In genomic region chr2:225008179-225008829, GRCh38 we compare ENCODE assay signal across 8 cellular contexts. TPM values are rescaled to one million over a fixed set of nuclear protein-coding genes. Genes with fewer than 3 reads are reported as not detected.
A peak's percentile ranks its signal among the peaks of the same experiment; 100 is the strongest.
DNase-seq lines count a peak whose midpoint lies in the region; ATAC-seq and TF ChIP-seq lines count a peak whose summit lies in the region.

No MANE protein-coding gene starts in this region.

- peaks cover 34% of the 10 kb centered on the region for H3F3A ChIP-seq in SK-N-SH (replicated peaks; ENCODE audit: insufficient read depth)

- H3K4me1 ChIP-seq in SK-N-SH (ENCODE audit: control insufficient read depth in 1 of 2, insufficient read depth in 2 of 2, low read depth in 1 of 2, low read length in 1 of 2) (peaks cover 0 to 11% of the 10 kb centered on the region in 2 experiments), hepatocyte (ENCODE audit: insufficient read depth) (no peaks in the 10 kb centered on the region)

- no peak overlapping the region for H3K9ac ChIP-seq in SK-N-SH

- POLR2A ChIA-PET in SK-N-SH (lab: Yijun Ruan, JAX), result no interaction called here

- peak overlapping the region in 1 of 2 experiments; percentile 95; a peak in 1 of 4 replicates for H3K27ac ChIP-seq in SK-N-SH (ENCODE audit: low read depth in 2 of 2, low read length in 1 of 2)
- no peak overlapping the region for H3K27ac ChIP-seq in hepatocyte

- no peak for TF ChIP-seq EP300 in SK-N-SH (IDR thresholded peaks at IDR 0.05; ENCODE audit: borderline replicate concordance in 1 of 2, low read depth in 1 of 2, low read length in 1 of 2)

- peaks cover 80% of the 10 kb centered on the region for H3K79me2 ChIP-seq in SK-N-SH (ENCODE audit: insufficient read depth)
- H3K79me2 ChIP-seq in hepatocyte, result no peaks in the 10 kb centered on the region

- CTCF ChIA-PET in SK-N-SH (lab: Yijun Ruan, JAX), result interaction anchor here (0.6 to 1.7 kb wide), 5 partner anchors 9 to 652 kb away, joined by 3 to 6 read pairs (median 4); no protein-coding TSS in a partner anchor

- TF ChIP-seq CTCF in SK-N-SH (IDR thresholded peaks at IDR 0.05), result no peak
- TF ChIP-seq CTCF in hepatocyte (IDR thresholded peaks at IDR 0.05; ENCODE audit: poor library complexity), result no peak

- H4K20me1 ChIP-seq in SK-N-SH (ENCODE audit: insufficient read depth) (no peaks in the 10 kb centered on the region), hepatocyte (ENCODE audit: insufficient read depth, poor library complexity, severe bottlenecking) (no peaks in the 10 kb centered on the region)

- DNase-seq in left lobe of liver (ENCODE audit: low spot score), result no peak
- DNase-seq in stimulated activated CD4-positive, alpha-beta T cell treated with anti-CD3 and anti-CD28 coated beads, Interleukin-1b, Interleukin-23, amount 100 ng/mL, for 48 hours, result no peak
- no peak for DNase-seq in SK-N-SH
- no peak for DNase-seq in hepatocyte (ENCODE audit: low spot score)
- no peak for DNase-seq in RKO (ENCODE audit: low spot score)

- no peak overlapping the region for H3K4me2 ChIP-seq in SK-N-SH
- H3K4me2 ChIP-seq in hepatocyte, result no peak overlapping the region

- H3K27me3 ChIP-seq in SK-N-SH (ENCODE audit: insufficient read depth) (no peaks in the 10 kb centered on the region), hepatocyte (no peaks in the 10 kb centered on the region)

- no peak overlapping the region for H2AFZ ChIP-seq in SK-N-SH (ENCODE audit: low read depth)
- H2AFZ ChIP-seq in hepatocyte, result no peak overlapping the region

- peaks cover 0 to 3% of the 10 kb centered on the region in 2 experiments for H3K36me3 ChIP-seq in SK-N-SH (replicated peaks in 1 of 2; ENCODE audit: control insufficient read depth in 1 of 2, insufficient read depth in 2 of 2, low read length in 1 of 2)
- H3K36me3 ChIP-seq in hepatocyte (replicated peaks; ENCODE audit: insufficient read depth, low read depth), result no peaks in the 10 kb centered on the region

- peak; percentile 67 for ATAC-seq in GM18858 (IDR thresholded peaks at IDR 0.05; ENCODE audit: unreplicated experiment)
- ATAC-seq in GM21825 (IDR thresholded peaks at IDR 0.05; ENCODE audit: unreplicated experiment), result peak; percentile 67
- ATAC-seq in HG03571 (IDR thresholded peaks at IDR 0.05; ENCODE audit: unreplicated experiment), result peak; percentile 59
- ATAC-seq in left lobe of liver, result peak; percentile 23

- H3K9me2 ChIP-seq in SK-N-SH, result no peaks in the 10 kb centered on the region
- no peaks in the 10 kb centered on the region for H3K9me2 ChIP-seq in hepatocyte (replicated peaks; ENCODE audit: insufficient read depth)

- H3K4me3 ChIP-seq in SK-N-SH (ENCODE audit: low read depth in 2 of 2, low read length in 1 of 2) (no peak overlapping the region), hepatocyte (no peak overlapping the region)

- no peak for TF ChIP-seq RAD21 in SK-N-SH (IDR thresholded peaks at IDR 0.05; ENCODE audit: low read length)

- WGBS in SK-N-SH (ENCODE audit: low lambda C conversion rate), result 98% methylated on average over 2 of the region's 2 CpGs
- 92% methylated on average over 2 of the region's 2 CpGs for WGBS in hepatocyte (ENCODE audit: low lambda C conversion rate, missing lambda C conversion rate)

- H3K9me3 ChIP-seq in SK-N-SH (no peaks in the 10 kb centered on the region), hepatocyte (ENCODE audit: low read depth) (no peaks in the 10 kb centered on the region)

TF ChIP-seq in SK-N-SH, 30 proteins besides CTCF, POLR2A, EP300 and RAD21:
- TF ChIP-seq GABPA (IDR thresholded peaks at IDR 0.05; ENCODE audit: low read depth) (no peak), USF2 (IDR thresholded peaks at IDR 0.05; ENCODE audit: borderline replicate concordance, low read depth, low read length) (no peak), GATA2 (CRISPR knock-in tag; IDR thresholded peaks at IDR 0.05) (no peak), FOSL2 (IDR thresholded peaks at IDR 0.05; ENCODE audit: borderline replicate concordance, low read depth) (no peak), ZBTB33 (IDR thresholded peaks at IDR 0.05; ENCODE audit: borderline replicate concordance, low read depth) (no peak), SIN3A (IDR thresholded peaks at IDR 0.05; ENCODE audit: borderline replicate concordance, low read depth, low read length) (no peak), NFIC (IDR thresholded peaks at IDR 0.05; ENCODE audit: borderline replicate concordance) (no peak), FOXM1 (IDR thresholded peaks at IDR 0.05; ENCODE audit: low read depth) (no peak), ELF1 (IDR thresholded peaks at IDR 0.05) (no peak), MXI1 (IDR thresholded peaks at IDR 0.05; ENCODE audit: low read depth, low read length) (no peak), MEF2A (IDR thresholded peaks at IDR 0.05; ENCODE audit: borderline replicate concordance, low read depth) (no peak), REST (IDR thresholded peaks at IDR 0.05; ENCODE audit: low read depth, low read length) (no peak), TAF1 (IDR thresholded peaks at IDR 0.05; ENCODE audit: borderline replicate concordance, low read depth, low read length) (no peak), RCOR1 (IDR thresholded peaks at IDR 0.05; ENCODE audit: low read length) (no peak), JUND (IDR thresholded peaks at IDR 0.05) (no peak), EZH2phosphoT487 (IDR thresholded peaks at IDR 0.05; ENCODE audit: borderline replicate concordance, low read depth) (no peak), RXRA (IDR thresholded peaks at IDR 0.05; ENCODE audit: borderline replicate concordance, low read depth) (no peak), FOXJ3 (CRISPR knock-in tag; IDR thresholded peaks at IDR 0.05) (no peak)

RNA-seq across cellular contexts. Expression of gene DOCK10, which starts 34.0 kb away (rescaled TPM):
- total RNA-seq in left lobe of liver (6.0 TPM), hepatocyte (3.2 and 8.0 TPM in 2 replicates)
- polyA plus RNA-seq in SK-N-SH (2012; rRNA removed) (20.6 and 24.1 TPM in 2 replicates), hepatocyte (0.07 and 1.1 TPM in 2 replicates)
- 17.3 and 18.3 TPM in 2 replicates for polyA plus RNA-seq in SK-N-SH (2012; cell fraction: cytosol; rRNA removed)
- 39.5 and 50.7 TPM in 2 replicates for polyA plus RNA-seq in SK-N-SH (2012; cell fraction: nucleus; rRNA removed)
